Comparison of ENCODE assay signal across 24 cellular contexts in genomic region chr11:2714463-2714800, GRCh38.
"Had no signal": no experiment of that assay in that cellular context is flagged by ENCODE, and none has a peak within 500 bp of the region (broad histone marks: within the 10 kb centered on the region; RNA-seq: fewer than 3 reads in every experiment).

No MANE protein-coding gene starts in this region.

- H3K9me3 ChIP-seq: Peyer's patch had no signal

- H3K27me3 Mint-ChIP-seq: activated B cell treated with CpG ODN at 0.5 μM for 24 hours; activated CD4-positive, alpha-beta memory T cell treated with anti-CD3 and anti-CD28 coated beads for 36 hours; activated CD4-positive, alpha-beta T cell treated with anti-CD3 and anti-CD28 coated beads, Interleukin-2, amount 10 ng/mL, durations not matched to agents 7 days and 5 days; activated naive CD8-positive, alpha-beta T cell treated with anti-CD3 and anti-CD28 coated beads for 36 hours; activated T-helper 17 cell treated with anti-CD3 and anti-CD28 coated beads, Interleukin-2, amount 50 U/mL, for 72 hours; T-helper 17 cell had no signal

- H3K36me3 Mint-ChIP-seq: activated naive CD4-positive, alpha-beta T cell treated with anti-CD3 and anti-CD28 coated beads, Interleukin-2, amount 10 ng/mL, durations not matched to agents 7 days and 5 days had no signal

- DNase-seq: activated B cell treated with CpG ODN at 0.5 μM for 24 hours; activated CD4-positive, alpha-beta memory T cell treated with anti-CD3 and anti-CD28 coated beads for 36 hours; activated CD4-positive, alpha-beta T cell treated with anti-CD3 and anti-CD28 coated beads for 1 hour; activated CD4-positive, alpha-beta T cell treated with anti-CD3 and anti-CD28 coated beads, Interleukin-2, amount 10 ng/mL, durations not matched to agents 7 days and 5 days; activated CD8-positive, alpha-beta memory T cell treated with anti-CD3 and anti-CD28 coated beads for 24 hours; activated gamma-delta T cell treated with Interleukin-2 at 50 U/mL for 16 hours; activated naive CD4-positive, alpha-beta T cell treated with anti-CD3 and anti-CD28 coated beads, Interleukin-2, amount 10 ng/mL, durations not matched to agents 7 days and 5 days; activated naive CD8-positive, alpha-beta T cell treated with anti-CD3 and anti-CD28 coated beads for 36 hours; activated T-cell treated with anti-CD3 and anti-CD28 coated beads, Interleukin-2, amount 50 U/mL, for 4 hours; brain microvascular endothelial cell; IMR-90; KG1; NCI-H1048; NCI-H146; NCI-H187 treated with DMSO at 0.1 percent for 48 hours; NCI-H2081 treated with DMSO at 0.1 percent for 48 hours; NCI-H446; NCI-H524; Peyer's patch; SHP77 treated with DMSO at 0.1 percent for 48 hours; T-helper 17 cell; T-helper 9 cell had no signal

- H3K27me3 ChIP-seq: Peyer's patch had no signal

- H3K4me1 Mint-ChIP-seq: activated B cell treated with CpG ODN at 0.5 μM for 24 hours; activated CD4-positive, alpha-beta T cell treated with anti-CD3 and anti-CD28 coated beads, Interleukin-2, amount 10 ng/mL, durations not matched to agents 7 days and 5 days; activated naive CD4-positive, alpha-beta T cell treated with anti-CD3 and anti-CD28 coated beads, Interleukin-2, amount 10 ng/mL, durations not matched to agents 7 days and 5 days; activated naive CD8-positive, alpha-beta T cell treated with anti-CD3 and anti-CD28 coated beads for 36 hours; activated T-helper 17 cell treated with anti-CD3 and anti-CD28 coated beads, Interleukin-2, amount 50 U/mL, for 72 hours; T-helper 17 cell had no signal

- ATAC-seq: activated T-cell treated with anti-CD3 and anti-CD28 coated beads, Interleukin-2, amount 50 U/mL, for 4 hours; activated T-helper 17 cell treated with anti-CD3 and anti-CD28 coated beads, Interleukin-2, amount 50 U/mL, for 72 hours; T-helper 17 cell had no signal

- H3K4me3 ChIP-seq: Peyer's patch had no signal

- H3K36me3 ChIP-seq: brain microvascular endothelial cell, Peyer's patch had no signal

- H3K27ac Mint-ChIP-seq: activated B cell treated with CpG ODN at 0.5 μM for 24 hours; activated CD4-positive, alpha-beta memory T cell treated with anti-CD3 and anti-CD28 coated beads for 36 hours; activated CD4-positive, alpha-beta T cell treated with anti-CD3 and anti-CD28 coated beads, Interleukin-2, amount 10 ng/mL, durations not matched to agents 7 days and 5 days; activated naive CD4-positive, alpha-beta T cell treated with anti-CD3 and anti-CD28 coated beads, Interleukin-2, amount 10 ng/mL, durations not matched to agents 7 days and 5 days; activated naive CD8-positive, alpha-beta T cell treated with anti-CD3 and anti-CD28 coated beads for 36 hours; activated T-helper 17 cell treated with anti-CD3 and anti-CD28 coated beads, Interleukin-2, amount 50 U/mL, for 72 hours; T-helper 17 cell had no signal

- H3K4me3 Mint-ChIP-seq: activated B cell treated with CpG ODN at 0.5 μM for 24 hours; activated CD4-positive, alpha-beta memory T cell treated with anti-CD3 and anti-CD28 coated beads for 36 hours; activated CD4-positive, alpha-beta T cell treated with anti-CD3 and anti-CD28 coated beads, Interleukin-2, amount 10 ng/mL, durations not matched to agents 7 days and 5 days; activated naive CD4-positive, alpha-beta T cell treated with anti-CD3 and anti-CD28 coated beads, Interleukin-2, amount 10 ng/mL, durations not matched to agents 7 days and 5 days; activated naive CD8-positive, alpha-beta T cell treated with anti-CD3 and anti-CD28 coated beads for 36 hours; activated T-cell treated with anti-CD3 and anti-CD28 coated beads, Interleukin-2, amount 50 U/mL, for 4 hours; activated T-helper 17 cell treated with anti-CD3 and anti-CD28 coated beads, Interleukin-2, amount 50 U/mL, for 72 hours; T-helper 17 cell had no signal

- H3K27ac ChIP-seq: brain microvascular endothelial cell, Peyer's patch, RWPE1 had no signal

- H3K4me1 ChIP-seq: Peyer's patch had no signal
